1 cellular context compared by ENCODE assay signal in genomic region chr17:48912476-48912875, GRCh38.
TF ChIP-seq lines count a peak whose summit lies in the region.

No MANE protein-coding gene starts in this region.

TF ChIP-seq in GM12878, 131 proteins besides CTCF, POLR2A, EP300 and RAD21:
- TF ChIP-seq BCLAF1 (IDR thresholded peaks at IDR 0.05), result no peak
- TF ChIP-seq RAD51 (IDR thresholded peaks at IDR 0.05), result no peak
- TF ChIP-seq MXI1 (IDR thresholded peaks at IDR 0.05; ENCODE audit: low read depth, low read length), result no peak
- TF ChIP-seq JUNB (IDR thresholded peaks at IDR 0.05), result no peak
- TF ChIP-seq NFYA (IDR thresholded peaks at IDR 0.05; ENCODE audit: borderline replicate concordance, low read depth, low read length), result no peak
- TF ChIP-seq CBX3 (IDR thresholded peaks at IDR 0.05; ENCODE audit: borderline replicate concordance, low read depth), result no peak
- TF ChIP-seq JUND (IDR thresholded peaks at IDR 0.05; ENCODE audit: low read depth, low read length), result no peak
- no peak for TF ChIP-seq HDAC6 (IDR thresholded peaks at IDR 0.05; ENCODE audit: unreplicated experiment)
- no peak for TF ChIP-seq CBX5 (IDR thresholded peaks at IDR 0.05; ENCODE audit: low read depth)
- TF ChIP-seq IKZF1 (conservative IDR thresholded peaks at IDR 0.05), result no peak
- no peak for TF ChIP-seq TCF3 (IDR thresholded peaks at IDR 0.05; ENCODE audit: borderline replicate concordance, insufficient read depth, low read depth, low read length)
- TF ChIP-seq WRNIP1 (IDR thresholded peaks at IDR 0.05; ENCODE audit: borderline replicate concordance, low read depth, low read length), result no peak
- TF ChIP-seq IRF5 (IDR thresholded peaks at IDR 0.05; ENCODE audit: borderline replicate concordance), result no peak
- TF ChIP-seq FOXM1 (IDR thresholded peaks at IDR 0.05; ENCODE audit: low read depth, low read length), result no peak
- TF ChIP-seq DPF2 (IDR thresholded peaks at IDR 0.05), result no peak
- no peak for TF ChIP-seq BCL11A (IDR thresholded peaks at IDR 0.05; ENCODE audit: low read depth, low read length)
- no peak for TF ChIP-seq CBFB (IDR thresholded peaks at IDR 0.05; ENCODE audit: low read depth)
- no peak for TF ChIP-seq CREM (IDR thresholded peaks at IDR 0.05; ENCODE audit: low read depth)
- no peak for TF ChIP-seq EED (IDR thresholded peaks at IDR 0.05; ENCODE audit: low read depth)
- TF ChIP-seq ZNF592 (IDR thresholded peaks at IDR 0.05), result no peak
